In genomic region chr16:176514-177379, GRCh38 we compare ENCODE assay signal across 9 cellular contexts. TPM values are rescaled to one million over a fixed set of nuclear protein-coding genes. Genes with fewer than 3 reads are reported as not detected.
DNase-seq lines count a peak whose midpoint lies in the region; ATAC-seq, FAIRE-seq and TF ChIP-seq lines count a peak whose summit lies in the region.
"Not testable (repeated sequence)": the region's sequence is repeated elsewhere in the genome, so short reads cannot be mapped to it uniquely, and the experiment has no call there.
"Had no signal": no experiment of that assay in that cellular context is flagged by ENCODE, and none has a peak within 500 bp of the region (broad histone marks: within the 10 kb centered on the region; RNA-seq: fewer than 3 reads in every experiment).

HBA1 (plus strand) TSS chr16:176680; CDS start chr16:176717, 37 bp downstream.

- not testable (repeated sequence) for H3K9me3 Mint-ChIP-seq in T-cell; activated T-helper 17 cell treated with anti-CD3 and anti-CD28 coated beads, Interleukin-2, amount 50 U/mL, for 72 hours; central memory CD8-positive, alpha-beta T cell; neural crest cell; stimulated activated naive CD8-positive, alpha-beta T cell treated with anti-CD3 and anti-CD28 coated beads, Interleukin-15, amount 100 ng/mL, for 72 hours

- 47% methylated on average over 18 of the region's 84 CpGs for WGBS in A549 (ENCODE audit: missing lambda C conversion rate)
- WGBS in heart left ventricle, 4 donors: 3 to 7% (median 4%) methylated on average over 14 to 43 of the region's 84 CpGs
- 13% methylated on average over 6 to 11 of the region's 84 CpGs for WGBS in lower leg skin, 2 donors

- H3K27ac ChIP-seq in A549, heart left ventricle: not testable (repeated sequence)

- not testable (repeated sequence) for H3K36me3 Mint-ChIP-seq in T-cell; activated T-helper 17 cell treated with anti-CD3 and anti-CD28 coated beads, Interleukin-2, amount 50 U/mL, for 72 hours (ENCODE audit: low read depth); central memory CD8-positive, alpha-beta T cell (ENCODE audit: insufficient read depth); neural crest cell (ENCODE audit: low read depth)

- intact Hi-C loops in heart left ventricle (cut with DNase I): loop anchor here in 1 of 10 donors (5.0 kb wide), 1 partner anchor 69 kb away; no protein-coding TSS in a partner anchor
- intact Hi-C loops in lower leg skin (cut with DNase I; ENCODE audit: low total_unique reads): not testable (repeated sequence)

- not testable (repeated sequence) for H3K4me1 ChIP-seq in A549
- H3K4me1 ChIP-seq in heart left ventricle: peaks cover 7 to 28% (median 12%) of the 10 kb centered on the region in 12 donors

- ATAC-seq in A549 (peak; percentile 1 to 10; a peak in 3 of 6 replicates), T-cell (replicated peaks in 1 of 4) (peak; percentile 23 to 43 (median 30)), heart left ventricle (peak in 1 of 4 donors; percentile 6)
- peak; percentile 32 for ATAC-seq in activated T-helper 17 cell treated with anti-CD3 and anti-CD28 coated beads, Interleukin-2, amount 50 U/mL, for 72 hours (replicated peaks)
- peak; percentile 16 for ATAC-seq in central memory CD8-positive, alpha-beta T cell (replicated peaks; ENCODE audit: extremely low read depth, poor library complexity, severe bottlenecking)
- peak; percentile 32 for ATAC-seq in stimulated activated naive CD8-positive, alpha-beta T cell treated with anti-CD3 and anti-CD28 coated beads, Interleukin-15, amount 100 ng/mL, for 72 hours

- H3K4me3 ChIP-seq in A549; lower leg skin (ENCODE audit: low read depth, poor library complexity, severe bottlenecking): not testable (repeated sequence)
- peak within 1 kb of the TSS in 1 of 12 donors; percentile 29 for H3K4me3 ChIP-seq in heart left ventricle

- not testable (repeated sequence) for H3K36me3 ChIP-seq in heart left ventricle

- H3K4me3 Mint-ChIP-seq in T-cell: peak within 1 kb of the TSS in 2 of 3 donors; percentile 51 to 55
- H3K4me3 Mint-ChIP-seq in activated T-helper 17 cell treated with anti-CD3 and anti-CD28 coated beads, Interleukin-2, amount 50 U/mL, for 72 hours: peak within 1 kb of the TSS; percentile 19
- H3K4me3 Mint-ChIP-seq in central memory CD8-positive, alpha-beta T cell: peak within 1 kb of the TSS; percentile 13
- peak within 1 kb of the TSS; percentile 74 for H3K4me3 Mint-ChIP-seq in neural crest cell
- H3K4me3 Mint-ChIP-seq in stimulated activated naive CD8-positive, alpha-beta T cell treated with anti-CD3 and anti-CD28 coated beads, Interleukin-15, amount 100 ng/mL, for 72 hours: peak within 1 kb of the TSS; percentile 19 to 24

- peak within 1 kb of the TSS; percentile 62; the same call in 2 of the 3 replicates for H3K4me2 ChIP-seq in A549

- peaks cover 12 to 35% (median 17%) of the 10 kb centered on the region in 3 donors for H3K4me1 Mint-ChIP-seq in T-cell
- H3K4me1 Mint-ChIP-seq in activated T-helper 17 cell treated with anti-CD3 and anti-CD28 coated beads, Interleukin-2, amount 50 U/mL, for 72 hours; central memory CD8-positive, alpha-beta T cell; neural crest cell: not testable (repeated sequence)
- H3K4me1 Mint-ChIP-seq in stimulated activated naive CD8-positive, alpha-beta T cell treated with anti-CD3 and anti-CD28 coated beads, Interleukin-15, amount 100 ng/mL, for 72 hours: peaks cover 37% of the 10 kb centered on the region

- H3K27me3 Mint-ChIP-seq in T-cell (peaks cover 24 to 49% of the 10 kb centered on the region in 2 donors), neural crest cell (ENCODE audit: low read depth) (peaks cover 73% of the 10 kb centered on the region)
- peaks cover 34% of the 10 kb centered on the region for H3K27me3 Mint-ChIP-seq in activated T-helper 17 cell treated with anti-CD3 and anti-CD28 coated beads, Interleukin-2, amount 50 U/mL, for 72 hours
- peaks cover 48% of the 10 kb centered on the region for H3K27me3 Mint-ChIP-seq in central memory CD8-positive, alpha-beta T cell
- H3K27me3 Mint-ChIP-seq in stimulated activated naive CD8-positive, alpha-beta T cell treated with anti-CD3 and anti-CD28 coated beads, Interleukin-15, amount 100 ng/mL, for 72 hours: peaks cover 53% of the 10 kb centered on the region

- not testable (repeated sequence) for TF ChIP-seq RAD21 in A549 (conservative IDR thresholded peaks at IDR 0.05 in 1 of 2, IDR thresholded peaks at IDR 0.05 in 1 of 2)

- TF ChIP-seq POLR2A in A549 (IDR thresholded peaks at IDR 0.05; ENCODE audit: low read length); heart left ventricle (IDR thresholded peaks at IDR 0.05); lower leg skin (IDR thresholded peaks at IDR 0.05): not testable (repeated sequence)

- POLR2A ChIA-PET in A549 (lab: Yijun Ruan, JAX); T-cell (lab: Charles Lee): not testable (repeated sequence)

- not testable (repeated sequence) for H3K9me3 ChIP-seq in A549, heart left ventricle

- not testable (repeated sequence) for H3K27ac Mint-ChIP-seq in T-cell; activated T-helper 17 cell treated with anti-CD3 and anti-CD28 coated beads, Interleukin-2, amount 50 U/mL, for 72 hours; central memory CD8-positive, alpha-beta T cell (ENCODE audit: low read depth); neural crest cell (ENCODE audit: unreplicated experiment)
- H3K27ac Mint-ChIP-seq in stimulated activated naive CD8-positive, alpha-beta T cell treated with anti-CD3 and anti-CD28 coated beads, Interleukin-15, amount 100 ng/mL, for 72 hours: peak within 1 kb of the TSS in 1 of 2 donors; percentile 63

- not testable (repeated sequence) for DNase-seq in A549 (ENCODE audit: low read depth in 1 of 2, low spot score in 1 of 2); T-cell; central memory CD8-positive, alpha-beta T cell (ENCODE audit: low spot score in 2 of 2); heart left ventricle; lower leg skin (ENCODE audit: low spot score in 2 of 2); neural crest cell (ENCODE audit: low read depth, low spot score); stimulated activated naive CD8-positive, alpha-beta T cell treated with anti-CD3 and anti-CD28 coated beads, Interleukin-15, amount 100 ng/mL, for 72 hours

- TF ChIP-seq EP300 in A549 (IDR thresholded peaks at IDR 0.05): not testable (repeated sequence)

- CTCF ChIA-PET in A549 (lab: Yijun Ruan, JAX): interaction anchor here (0.9 to 2.1 kb wide), 4 partner anchors 49 to 111 kb away, joined by 3 to 10 read pairs (median 4); no protein-coding TSS in a partner anchor
- CTCF ChIA-PET in T-cell (lab: Charles Lee): not testable (repeated sequence)

- not testable (repeated sequence) for TF ChIP-seq CTCF in A549 (IDR thresholded peaks at IDR 0.05); heart left ventricle (IDR thresholded peaks at IDR 0.05); lower leg skin (IDR thresholded peaks at IDR 0.05); neural crest cell (conservative IDR thresholded peaks at IDR 0.05)

- peaks cover 34 to 61% (median 48%) of the 10 kb centered on the region in 9 donors for H3K27me3 ChIP-seq in heart left ventricle

- FAIRE-seq in A549 (lab: Jason Lieb, UNC): not testable (repeated sequence)

RNA-seq across cellular contexts. Expression of gene HBA1, which starts in this region (rescaled TPM):
- not detected in 2 replicates for polyA plus RNA-seq in A549 (2011; rRNA removed)
- 1.8 and 2.7 TPM in 2 replicates for polyA plus RNA-seq in A549 (2012; cell fraction: cytosol; rRNA removed)
- 1.2 and 2.6 TPM in 2 replicates for polyA plus RNA-seq in A549 (2012; cell fraction: nucleus; rRNA removed)
- 0.51 to 1.3 TPM (median 0.58 TPM) in 3 replicates for polyA plus RNA-seq in A549 (2017; fragmentation: RNase III; extraction: RNeasy Plus Mini Kit Qiagen cat#74134 plus additional on column Dnase treatment)
- 0.74 TPM in 1 of 2 replicates, not detected in the other for polyA minus RNA-seq in A549 (2011; rRNA and poly(A)+ RNA removed)
- total RNA-seq in T-cell: 1 to 10 TPM in 3 of 5 donors, not detected in 2; 5.5 to 6.4 (median 6.0) TPM
- not detected for total RNA-seq in activated T-helper 17 cell treated with anti-CD3 and anti-CD28 coated beads, Interleukin-2, amount 50 U/mL, for 72 hours
- 1,000 to 10,000 TPM in 1 of 9 donors, 100 to 1,000 TPM in 7, 10 to 100 TPM in 1; 74.1 to 1,031 (median 259) TPM for total RNA-seq in heart left ventricle
- 10 to 100 TPM in 1 of 2 donors, 1 to 10 TPM in 1; 1.8 to 32.6 TPM for polyA plus RNA-seq in heart left ventricle
- 100 to 1,000 TPM in 2 of 4 donors, 10 to 100 TPM in 1, 1 to 10 TPM in 1; 2.5 to 474 (median 180) TPM for total RNA-seq in lower leg skin
- total RNA-seq in neural crest cell: not detected in 2 replicates
- total RNA-seq: A172 had no signal

Comparison
In these comparisons a context has a peak if more than half of its experiments do, and no peak if none do; other contexts are left out.
1. Peak in ATAC-seq in activated T-helper 17 cell treated with anti-CD3 and anti-CD28 coated beads, Interleukin-2, amount 50 U/mL, for 72 hours; RNA of the gene not detected or under 1 TPM.
2. H3K4me3 Mint-ChIP-seq: peak in every context shown above with its lines; median percentile 74 in neural crest cell; 53 in T-cell; 22 in stimulated activated naive CD8-positive, alpha-beta T cell treated with anti-CD3 and anti-CD28 coated beads, Interleukin-15, amount 100 ng/mL, for 72 hours; 19 in activated T-helper 17 cell treated with anti-CD3 and anti-CD28 coated beads, Interleukin-2, amount 50 U/mL, for 72 hours; 13 in central memory CD8-positive, alpha-beta T cell.